18 cellular contexts compared by ENCODE assay signal in genomic region chr9:98830554-98830953, GRCh38.
"Had no signal": no experiment of that assay in that cellular context is flagged by ENCODE, and none has a peak within 500 bp of the region (broad histone marks: within the 10 kb centered on the region; RNA-seq: fewer than 3 reads in every experiment).

No MANE protein-coding gene starts in this region.

- DNase-seq: colonic mucosa; effector CD4-positive, alpha-beta T cell; endodermal cell; foreskin melanocyte; heart left ventricle; hippocampal formation; kidney glomerular epithelial cell; mesendoderm; naive B cell; nephron progenitor cell; posterior cingulate gyrus; sigmoid colon; stimulated activated CD4-positive, alpha-beta T cell treated with anti-CD3 and anti-CD28 coated beads, Interleukin-2, amount 100 ng/mL, for 24 hours; stimulated activated CD4-positive, alpha-beta T cell treated with anti-CD3 and anti-CD28 coated beads, Interleukin-4, amount 100 ng/mL, for 4 hours; stimulated activated naive B cell treated with anti-CD40 and anti-IgM and Interleukin-4, amounts not matched to agents 10 μg/mL and 1 μg/mL and 100 μg/mL, for 72 hours; stimulated activated naive CD8-positive, alpha-beta T cell treated with anti-CD3 and anti-CD28 coated beads, Interleukin-15, amount 100 ng/mL, for 72 hours; testis; transverse colon had no signal

- ATAC-seq: heart left ventricle; stimulated activated naive B cell treated with anti-CD40 and anti-IgM and Interleukin-4, amounts not matched to agents 10 μg/mL and 1 μg/mL and 100 μg/mL, for 72 hours; stimulated activated naive CD8-positive, alpha-beta T cell treated with anti-CD3 and anti-CD28 coated beads, Interleukin-15, amount 100 ng/mL, for 72 hours had no signal
